In the genomic region with DNA sequence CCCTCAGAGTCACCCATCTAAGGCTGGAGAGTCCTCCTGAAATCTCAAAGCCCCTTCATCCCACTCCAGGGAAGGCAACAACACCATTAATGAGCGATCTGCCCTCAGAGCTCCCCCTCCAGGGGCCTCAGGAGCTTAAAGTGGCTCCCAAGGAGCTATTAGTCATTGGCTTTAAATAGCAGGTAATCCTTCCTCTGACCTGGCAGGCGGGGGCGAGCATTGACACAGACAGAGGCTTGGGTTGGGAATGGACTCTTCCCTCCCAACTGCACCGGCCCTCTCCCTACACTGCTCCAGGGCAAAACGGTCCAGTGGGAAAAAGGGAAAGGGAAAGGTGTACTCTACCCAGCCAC, we compare ENCODE assay signal across 8 cellular contexts. TPM values are rescaled to one million over a fixed set of nuclear protein-coding genes. Genes with fewer than 3 reads are reported as not detected.
DNase-seq lines count a peak whose midpoint lies in the region; FAIRE-seq and TF ChIP-seq lines count a peak whose summit lies in the region.

No MANE protein-coding gene starts in this region.

- H3K4me3 ChIP-seq in ascending aorta (peak overlapping the region; percentile 88 to 89), keratinocyte (ENCODE audit: control insufficient read depth in 2 of 3, extremely low read depth in 1 of 3, insufficient read depth in 2 of 3, low read depth in 1 of 3, low read length in 3 of 3) (peak overlapping the region; percentile 56 to 85 (median 60)), vagina (peak overlapping the region; percentile 57 to 83)

- dilution Hi-C loops in keratinocyte (cut with MboI; ENCODE audit: extremely low pct_ligation_motif_present, low sequenced_read_pairs), result no loop called here

- H3K9me1 ChIP-seq in keratinocyte (ENCODE audit: control insufficient read depth, extremely low read depth, insufficient read depth, low read length), result no peaks in the 10 kb centered on the region

- intact Hi-C loops in ascending aorta (cut with DNase I), result loop anchor here (2.0 kb wide), 1 partner anchor 177 kb away; the partner anchor contains the start of gene ABHD2
- intact Hi-C loops in vagina (cut with DNase I), result loop anchor here (5.0 kb wide), 1 partner anchor 106 kb away; no protein-coding TSS in a partner anchor

- TF ChIP-seq POLR2A in vagina (IDR thresholded peaks at IDR 0.05), result no peak

- CTCF ChIA-PET in activated naive CD4-positive, alpha-beta T cell treated with anti-CD3 and anti-CD28 coated beads, Interleukin-2, amount 10 ng/mL, durations not matched to agents 7 days and 5 days (lab: Charles Lee), result interaction anchor here (0.7 to 1.7 kb wide), 3 partner anchors 8 to 266 kb away, joined by 3 read pairs; no protein-coding TSS in a partner anchor

- H3K4me1 Mint-ChIP-seq in activated naive CD4-positive, alpha-beta T cell treated with anti-CD3 and anti-CD28 coated beads, Interleukin-2, amount 10 ng/mL, durations not matched to agents 7 days and 5 days, result peaks cover 35% of the 10 kb centered on the region

- peak overlapping the region; percentile 39 for H2AFZ ChIP-seq in keratinocyte (ENCODE audit: control insufficient read depth, low read length)

- H3K4me1 ChIP-seq in ascending aorta (peaks cover 22 to 55% of the 10 kb centered on the region in 2 donors), keratinocyte (ENCODE audit: control insufficient read depth, extremely low read depth, insufficient read depth, low read length) (peaks cover 22% of the 10 kb centered on the region), vagina (peaks cover 56% of the 10 kb centered on the region)

- H4K20me1 ChIP-seq in keratinocyte (ENCODE audit: control insufficient read depth, extremely low read depth, insufficient read depth, low read length), result no peaks in the 10 kb centered on the region

- DNase-seq in activated naive CD4-positive, alpha-beta T cell treated with anti-CD3 and anti-CD28 coated beads, Interleukin-2, amount 10 ng/mL, durations not matched to agents 7 days and 5 days, result no peak
- no peak for DNase-seq in activated naive CD4-positive, alpha-beta T cell (lab: John Stamatoyannopoulos, UW)
- DNase-seq in ascending aorta (ENCODE audit: low spot score in 2 of 2), result peak in 1 of 2 donors; percentile 79
- no peak for DNase-seq in keratinocyte (ENCODE audit: low read depth, low spot score)
- DNase-seq in vagina (ENCODE audit: extremely low spot score in 2 of 2), result no peak
- no peak for DNase-seq in NCI-H1417 treated with DMSO at 0.1 percent for 48 hours (lab: John Stamatoyannopoulos, UW)
- DNase-seq in hippocampal formation (lab: John Stamatoyannopoulos, UW), result no peak
- no peak for DNase-seq in HUDEP-2 (lab: John Stamatoyannopoulos, UW; ENCODE audit: unreplicated experiment in 76 of 76)

- no peaks in the 10 kb centered on the region for H3K9me3 Mint-ChIP-seq in activated naive CD4-positive, alpha-beta T cell treated with anti-CD3 and anti-CD28 coated beads, Interleukin-2, amount 10 ng/mL, durations not matched to agents 7 days and 5 days

- H3K36me3 ChIP-seq in ascending aorta (peaks cover 25 to 48% of the 10 kb centered on the region in 2 donors), keratinocyte (ENCODE audit: control insufficient read depth in 2 of 2, extremely low read depth in 1 of 2, insufficient read depth in 2 of 2, low read length in 2 of 2) (peaks cover 4 to 15% of the 10 kb centered on the region in 2 experiments), vagina (peaks cover 0 to 30% of the 10 kb centered on the region in 2 donors)

- H3K27ac ChIP-seq in ascending aorta (peak overlapping the region; percentile 94), keratinocyte (ENCODE audit: control insufficient read depth, insufficient read depth, low read length) (peak overlapping the region; percentile 45), vagina (peak overlapping the region; percentile 89)

- no peaks in the 10 kb centered on the region for H3K79me2 ChIP-seq in keratinocyte (ENCODE audit: control insufficient read depth, insufficient read depth, low read length)

- H3K9me3 ChIP-seq in ascending aorta (no peaks in the 10 kb centered on the region), keratinocyte (ENCODE audit: control insufficient read depth, low read depth, low read length) (no peaks in the 10 kb centered on the region), vagina (no peaks in the 10 kb centered on the region)

- H3K9ac ChIP-seq in keratinocyte (ENCODE audit: control insufficient read depth, extremely low read depth, insufficient read depth, low read length), result peak overlapping the region; percentile 75

- peak overlapping the region; percentile 88 for H3K4me3 Mint-ChIP-seq in activated naive CD4-positive, alpha-beta T cell treated with anti-CD3 and anti-CD28 coated beads, Interleukin-2, amount 10 ng/mL, durations not matched to agents 7 days and 5 days

- H3K27me3 Mint-ChIP-seq in activated naive CD4-positive, alpha-beta T cell treated with anti-CD3 and anti-CD28 coated beads, Interleukin-2, amount 10 ng/mL, durations not matched to agents 7 days and 5 days, result peaks cover 4% of the 10 kb centered on the region

- H3K4me2 ChIP-seq in keratinocyte (ENCODE audit: control insufficient read depth, extremely low read depth, insufficient read depth, low read depth, low read length), result peak overlapping the region; percentile 89

- peak; percentile 9 for FAIRE-seq in keratinocyte (lab: Jason Lieb, UNC)

- no peaks in the 10 kb centered on the region for H3K27me3 ChIP-seq in ascending aorta
- no peaks in the 10 kb centered on the region for H3K27me3 ChIP-seq in keratinocyte (ENCODE audit: control insufficient read depth, extremely low read depth, insufficient read depth, low read length)
- H3K27me3 ChIP-seq in vagina, result no peaks in the 10 kb centered on the region

- H3K36me3 Mint-ChIP-seq in activated naive CD4-positive, alpha-beta T cell treated with anti-CD3 and anti-CD28 coated beads, Interleukin-2, amount 10 ng/mL, durations not matched to agents 7 days and 5 days, result peaks cover 20% of the 10 kb centered on the region

- TF ChIP-seq CTCF in ascending aorta (IDR thresholded peaks at IDR 0.05) (no peak), keratinocyte (optimal IDR thresholded peaks at IDR 0.05 in 1 of 3, IDR thresholded peaks at IDR 0.05 in 1 of 3, conservative IDR thresholded peaks at IDR 0.05 in 1 of 3; ENCODE audit: extremely low read depth in 1 of 3, insufficient read depth in 2 of 3, low read length in 3 of 3) (peak in 2 of 3 experiments; percentile 4 to 12), vagina (IDR thresholded peaks at IDR 0.05) (no peak)

- H3K27ac Mint-ChIP-seq in activated naive CD4-positive, alpha-beta T cell treated with anti-CD3 and anti-CD28 coated beads, Interleukin-2, amount 10 ng/mL, durations not matched to agents 7 days and 5 days, result no peak overlapping the region

RNA-seq across cellular contexts. Expression of gene MFGE8, which starts 1.4 kb away (rescaled TPM):
- total RNA-seq in ascending aorta (1,738 TPM), vagina (513 TPM)
- polyA plus RNA-seq in keratinocyte, result 55.3 to 107 TPM (median 85.1 TPM) in 3 replicates
- polyA plus RNA-seq in keratinocyte (2011; ENCODE audit: low read depth), result 72.7 TPM
- polyA plus RNA-seq in keratinocyte (2011; cell fraction: cytosol; rRNA removed), result 42.4 and 64.9 TPM in 2 replicates
- polyA plus RNA-seq in keratinocyte (2011; cell fraction: nucleus; rRNA removed), result 226 and 275 TPM in 2 replicates
- polyA plus RNA-seq in keratinocyte (2012; ENCODE audit: low replicate concordance), result 71.2 and 126 TPM in 2 replicates
- polyA minus RNA-seq in keratinocyte, result 62.5 to 78.0 TPM (median 74.5 TPM) in 3 replicates
- polyA minus RNA-seq in keratinocyte (2011; cell fraction: cytosol; rRNA and poly(A)+ RNA removed), result 74.8 TPM
- 107 and 168 TPM in 2 replicates for polyA minus RNA-seq in keratinocyte (2011; cell fraction: nucleus; rRNA and poly(A)+ RNA removed)

RNA-seq across cellular contexts. Expression of gene HAPLN3, which starts 16.4 kb away (rescaled TPM):
- total RNA-seq in ascending aorta (189 TPM), vagina (16.9 TPM)
- 1.4 to 2.2 TPM (median 1.4 TPM) in 3 replicates for polyA plus RNA-seq in keratinocyte
- 2.4 TPM for polyA plus RNA-seq in keratinocyte (2011; ENCODE audit: low read depth)
- polyA plus RNA-seq in keratinocyte (2011; cell fraction: cytosol; rRNA removed), result 0.47 and 0.87 TPM in 2 replicates
- 4.2 and 6.1 TPM in 2 replicates for polyA plus RNA-seq in keratinocyte (2011; cell fraction: nucleus; rRNA removed)
- 2.1 and 5.0 TPM in 2 replicates for polyA plus RNA-seq in keratinocyte (2012; ENCODE audit: low replicate concordance)
- polyA minus RNA-seq in keratinocyte, result 0.43 to 0.66 TPM (median 0.61 TPM) in 3 replicates
- not detected for polyA minus RNA-seq in keratinocyte (2011; cell fraction: cytosol; rRNA and poly(A)+ RNA removed)
- polyA minus RNA-seq in keratinocyte (2011; cell fraction: nucleus; rRNA and poly(A)+ RNA removed), result 1.6 and 2.2 TPM in 2 replicates

Comparison
In these comparisons a context has a peak if more than half of its experiments do, and no peak if none do; other contexts are left out.
1. CTCF ChIP-seq: peak in keratinocyte (2 of 3); none in ascending aorta (0 of 3) and vagina (0 of 3).
2. RNA of gene HAPLN3, which starts 16.4 kb away (total RNA-seq): 189 TPM in ascending aorta (single experiment); 16.9 TPM in vagina (single experiment); every median in the first group is over 10 times any median in the second.
3. Peak in every context shown above with its lines, with median percentiles within 50 percentile points of each other: H3K27ac ChIP-seq and H3K4me3 ChIP-seq.